18 cellular contexts compared by ENCODE assay signal in genomic region chr2:42164046-42164445, GRCh38. TPM values are rescaled to one million over a fixed set of nuclear protein-coding genes. Genes with fewer than 3 reads are reported as not detected.
DNase-seq lines count a peak whose midpoint lies in the region; ATAC-seq and TF ChIP-seq lines count a peak whose summit lies in the region.
"Had no signal": no experiment of that assay in that cellular context is flagged by ENCODE, and none has a peak within 500 bp of the region (broad histone marks: within the 10 kb centered on the region; RNA-seq: fewer than 3 reads in every experiment).

No MANE protein-coding gene starts in this region.

- H3K4me3 ChIP-seq in suprapubic skin = no peak overlapping the region
- H3K4me3 ChIP-seq in vagina = no peak overlapping the region
- H3K4me3 ChIP-seq: A549, Peyer's patch had no signal

- peaks cover 8% of the 10 kb centered on the region for H3K4me1 Mint-ChIP-seq in activated CD4-positive, alpha-beta memory T cell treated with anti-CD3 and anti-CD28 coated beads, Interleukin-2, amount 10 ng/mL, durations not matched to agents 7 days and 5 days
- H3K4me1 Mint-ChIP-seq in activated CD4-positive, alpha-beta memory T cell treated with anti-CD3 and anti-CD28 coated beads for 36 hours (ENCODE audit: low read depth) = peaks cover 6% of the 10 kb centered on the region
- H3K4me1 Mint-ChIP-seq in IgD-negative memory B cell = peaks cover 18 to 30% (median 28%) of the 10 kb centered on the region in 3 donors

- POLR2A ChIA-PET in activated CD4-positive, alpha-beta memory T cell treated with anti-CD3 and anti-CD28 coated beads, Interleukin-2, amount 10 ng/mL, durations not matched to agents 7 days and 5 days (lab: Charles Lee) = no interaction called here
- POLR2A ChIA-PET in activated CD4-positive, alpha-beta memory T cell treated with anti-CD3 and anti-CD28 coated beads for 36 hours (lab: Charles Lee) = no interaction called here

- H3K36me3 ChIP-seq in suprapubic skin (no peaks in the 10 kb centered on the region), vagina (no peaks in the 10 kb centered on the region)
- H3K36me3 ChIP-seq: Peyer's patch had no signal

- WGBS in suprapubic skin = 57% methylated on average over 3 of the region's 3 CpGs

- peak overlapping the region; percentile 7 for H3K27ac Mint-ChIP-seq in activated CD4-positive, alpha-beta memory T cell treated with anti-CD3 and anti-CD28 coated beads, Interleukin-2, amount 10 ng/mL, durations not matched to agents 7 days and 5 days
- H3K27ac Mint-ChIP-seq in activated CD4-positive, alpha-beta memory T cell treated with anti-CD3 and anti-CD28 coated beads for 36 hours = no peak overlapping the region
- H3K27ac Mint-ChIP-seq in IgD-negative memory B cell = peak overlapping the region in 2 of 3 donors; percentile 20 to 46
- H3K27ac Mint-ChIP-seq: T-cell had no signal

- no peak for TF ChIP-seq CTCF in VCaP (conservative IDR thresholded peaks at IDR 0.05)
- TF ChIP-seq CTCF in suprapubic skin (IDR thresholded peaks at IDR 0.05) = no peak
- TF ChIP-seq CTCF in vagina (IDR thresholded peaks at IDR 0.05) = no peak

- H3K4me3 Mint-ChIP-seq in activated CD4-positive, alpha-beta memory T cell treated with anti-CD3 and anti-CD28 coated beads, Interleukin-2, amount 10 ng/mL, durations not matched to agents 7 days and 5 days = no peak overlapping the region
- H3K4me3 Mint-ChIP-seq in activated CD4-positive, alpha-beta memory T cell treated with anti-CD3 and anti-CD28 coated beads for 36 hours = no peak overlapping the region
- H3K4me3 Mint-ChIP-seq in IgD-negative memory B cell = peak overlapping the region in 1 of 4 donors; percentile 5
- H3K4me3 Mint-ChIP-seq: T-cell had no signal

- TF ChIP-seq EP300 in suprapubic skin (IDR thresholded peaks at IDR 0.05) = no peak

- H3K27me3 ChIP-seq in suprapubic skin = no peaks in the 10 kb centered on the region
- no peaks in the 10 kb centered on the region for H3K27me3 ChIP-seq in vagina
- H3K27me3 ChIP-seq: Peyer's patch had no signal

- H3K9me3 Mint-ChIP-seq in activated CD4-positive, alpha-beta memory T cell treated with anti-CD3 and anti-CD28 coated beads, Interleukin-2, amount 10 ng/mL, durations not matched to agents 7 days and 5 days = no peaks in the 10 kb centered on the region
- H3K9me3 Mint-ChIP-seq in activated CD4-positive, alpha-beta memory T cell treated with anti-CD3 and anti-CD28 coated beads for 36 hours = no peaks in the 10 kb centered on the region
- H3K9me3 Mint-ChIP-seq in IgD-negative memory B cell = no peaks in the 10 kb centered on the region
- H3K9me3 Mint-ChIP-seq: T-cell had no signal

- no peak for TF ChIP-seq POLR2A in suprapubic skin (IDR thresholded peaks at IDR 0.05)
- TF ChIP-seq POLR2A in vagina (IDR thresholded peaks at IDR 0.05) = no peak

- no peaks in the 10 kb centered on the region for H3K36me3 Mint-ChIP-seq in activated CD4-positive, alpha-beta memory T cell treated with anti-CD3 and anti-CD28 coated beads, Interleukin-2, amount 10 ng/mL, durations not matched to agents 7 days and 5 days (ENCODE audit: low read depth)
- H3K36me3 Mint-ChIP-seq in activated CD4-positive, alpha-beta memory T cell treated with anti-CD3 and anti-CD28 coated beads for 36 hours = no peaks in the 10 kb centered on the region
- H3K36me3 Mint-ChIP-seq in IgD-negative memory B cell = peaks cover 7% of the 10 kb centered on the region
- H3K36me3 Mint-ChIP-seq: T-cell had no signal

- H3K27me3 Mint-ChIP-seq in activated CD4-positive, alpha-beta memory T cell treated with anti-CD3 and anti-CD28 coated beads, Interleukin-2, amount 10 ng/mL, durations not matched to agents 7 days and 5 days = peaks cover 18% of the 10 kb centered on the region
- no peaks in the 10 kb centered on the region for H3K27me3 Mint-ChIP-seq in activated CD4-positive, alpha-beta memory T cell treated with anti-CD3 and anti-CD28 coated beads for 36 hours
- peaks cover 2% of the 10 kb centered on the region for H3K27me3 Mint-ChIP-seq in IgD-negative memory B cell
- H3K27me3 Mint-ChIP-seq: T-cell had no signal

- no peak for ATAC-seq in HG03439 (IDR thresholded peaks at IDR 0.05; ENCODE audit: unreplicated experiment)
- ATAC-seq: Right ventricle myocardium inferior, T-cell had no signal

- no peak for DNase-seq in activated CD4-positive, alpha-beta memory T cell treated with anti-CD3 and anti-CD28 coated beads, Interleukin-2, amount 10 ng/mL, durations not matched to agents 7 days and 5 days
- no peak for DNase-seq in activated CD4-positive, alpha-beta memory T cell treated with anti-CD3 and anti-CD28 coated beads for 36 hours
- DNase-seq in suprapubic skin (ENCODE audit: low spot score in 2 of 2) (no peak), NCI-H1048 (lab: John Stamatoyannopoulos, UW) (no peak), vagina (ENCODE audit: extremely low spot score in 2 of 2) (no peak)
- DNase-seq: GDM1, GOT3, KG1, NCI-H1092 treated with DMSO at 0.1 percent for 48 hours, NCI-H2107, Peyer's patch, SK-N-SH, T-cell had no signal

- intact Hi-C loops in activated CD4-positive, alpha-beta memory T cell treated with anti-CD3 and anti-CD28 coated beads for 36 hours (cut with micrococcal nuclease) = no loop called here
- intact Hi-C loops in vagina (cut with DNase I) = no loop called here

- no peaks in the 10 kb centered on the region for H3K9me3 ChIP-seq in suprapubic skin
- H3K9me3 ChIP-seq in vagina = no peaks in the 10 kb centered on the region
- H3K9me3 ChIP-seq: A549, Peyer's patch, SK-N-SH had no signal

- H3K4me1 ChIP-seq in suprapubic skin = peaks cover 15% of the 10 kb centered on the region
- no peaks in the 10 kb centered on the region for H3K4me1 ChIP-seq in vagina

- CTCF ChIA-PET in activated CD4-positive, alpha-beta memory T cell treated with anti-CD3 and anti-CD28 coated beads, Interleukin-2, amount 10 ng/mL, durations not matched to agents 7 days and 5 days (lab: Charles Lee) = no interaction called here
- CTCF ChIA-PET in activated CD4-positive, alpha-beta memory T cell treated with anti-CD3 and anti-CD28 coated beads for 36 hours (lab: Charles Lee) = no interaction called here

- peak overlapping the region; percentile 45 for H3K27ac ChIP-seq in VCaP
- H3K27ac ChIP-seq in suprapubic skin = peak overlapping the region; percentile 72
- no peak overlapping the region for H3K27ac ChIP-seq in vagina
- H3K27ac ChIP-seq: A549, Peyer's patch had no signal

RNA-seq across cellular contexts. Expression of gene EML4, which starts 5.1 kb away (rescaled TPM):
- total RNA-seq in activated CD4-positive, alpha-beta memory T cell treated with anti-CD3 and anti-CD28 coated beads, Interleukin-2, amount 10 ng/mL, durations not matched to agents 7 days and 5 days = 100 to 1,000 TPM; 130 to 133 TPM
- 10 to 100 TPM; 67.4 to 69.8 TPM for total RNA-seq in activated CD4-positive, alpha-beta memory T cell treated with anti-CD3 and anti-CD28 coated beads for 36 hours
- 78.3 TPM for polyA plus RNA-seq in IgD-negative memory B cell
- total RNA-seq in suprapubic skin = 10 to 100 TPM; 38.9 to 67.1 (median 43.3) TPM
- total RNA-seq in vagina = 26.0 TPM
